Comparison of ENCODE assay signal across 29 cellular contexts in the genomic region with DNA sequence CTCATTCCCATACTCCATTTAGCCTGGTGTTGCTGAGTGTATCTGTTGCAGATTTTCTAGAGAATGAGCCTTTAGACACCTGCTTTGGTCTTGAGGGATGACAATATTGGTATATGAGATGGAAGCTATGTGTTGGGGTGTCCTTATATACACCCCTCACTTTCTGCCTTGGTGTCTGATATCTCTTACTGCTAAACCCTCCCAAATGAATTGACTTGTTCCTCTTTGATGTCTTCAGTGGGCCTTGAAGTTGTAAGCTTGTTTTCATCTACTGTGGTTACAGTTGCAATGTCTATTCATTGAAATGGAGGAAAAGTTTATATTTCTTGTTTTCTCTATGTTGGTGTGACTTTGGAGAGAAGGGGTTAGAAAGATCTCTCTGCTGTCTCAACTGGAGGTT. TPM values are rescaled to one million over a fixed set of nuclear protein-coding genes. Genes with fewer than 3 reads are reported as not detected.
DNase-seq lines count a peak whose midpoint lies in the region; ATAC-seq and TF ChIP-seq lines count a peak whose summit lies in the region.
"Had no signal": no experiment of that assay in that cellular context is flagged by ENCODE, and none has a peak within 500 bp of the region (broad histone marks: within the 10 kb centered on the region; RNA-seq: fewer than 3 reads in every experiment).

No MANE protein-coding gene starts in this region.

- H3K9me3 Mint-ChIP-seq in activated T-cell treated with anti-CD3 and anti-CD28 coated beads, Interleukin-2, amount 50 U/mL, for 72 hours = no peaks in the 10 kb centered on the region
- no peaks in the 10 kb centered on the region for H3K9me3 Mint-ChIP-seq in memory B cell

- H3K27me3 Mint-ChIP-seq in activated T-cell treated with anti-CD3 and anti-CD28 coated beads, Interleukin-2, amount 50 U/mL, for 72 hours (ENCODE audit: low read depth) = no peaks in the 10 kb centered on the region
- no peaks in the 10 kb centered on the region for H3K27me3 Mint-ChIP-seq in memory B cell
- H3K27me3 Mint-ChIP-seq: brain had no signal

- ATAC-seq in activated T-cell treated with anti-CD3 and anti-CD28 coated beads, Interleukin-2, amount 50 U/mL, for 72 hours (replicated peaks in 1 of 2) = no peak
- ATAC-seq in memory B cell (ENCODE audit: low read depth) = no peak
- ATAC-seq in GM18520 (IDR thresholded peaks at IDR 0.05; ENCODE audit: unreplicated experiment) = no peak
- ATAC-seq: HepG2 had no signal

- H3K4me3 Mint-ChIP-seq in activated T-cell treated with anti-CD3 and anti-CD28 coated beads, Interleukin-2, amount 50 U/mL, for 72 hours = no peak overlapping the region
- H3K4me3 Mint-ChIP-seq in memory B cell = no peak overlapping the region
- H3K4me3 Mint-ChIP-seq: brain had no signal

- peaks cover 88% of the 10 kb centered on the region for H3K4me1 Mint-ChIP-seq in activated T-cell treated with anti-CD3 and anti-CD28 coated beads, Interleukin-2, amount 50 U/mL, for 72 hours (ENCODE audit: low read depth)
- peaks cover 20% of the 10 kb centered on the region for H3K4me1 Mint-ChIP-seq in memory B cell

- intact Hi-C loops in testis (cut with DNase I; ENCODE audit: low total_unique reads) = no loop called here

- H3K27ac Mint-ChIP-seq in activated T-cell treated with anti-CD3 and anti-CD28 coated beads, Interleukin-2, amount 50 U/mL, for 72 hours = peak overlapping the region; percentile 42
- H3K27ac Mint-ChIP-seq in memory B cell = peak overlapping the region; percentile 47

- H3K4me3 ChIP-seq in testis = no peak overlapping the region
- H3K4me3 ChIP-seq: esophagus muscularis mucosa, HAP-1, left ventricle myocardium inferior, prostate gland, sigmoid colon had no signal

- peaks cover 0 to 15% of the 10 kb centered on the region in 2 donors for H3K36me3 Mint-ChIP-seq in activated T-cell treated with anti-CD3 and anti-CD28 coated beads, Interleukin-2, amount 50 U/mL, for 72 hours (ENCODE audit: insufficient read depth in 2 of 2)
- peaks cover 8% of the 10 kb centered on the region for H3K36me3 Mint-ChIP-seq in memory B cell

- no peak for TF ChIP-seq POLR2A in testis (IDR thresholded peaks at IDR 0.05)

- no peaks in the 10 kb centered on the region for H3K27me3 ChIP-seq in testis
- H3K27me3 ChIP-seq: esophagus muscularis mucosa, sigmoid colon had no signal

- no peaks in the 10 kb centered on the region for H3K36me3 ChIP-seq in testis (ENCODE audit: low read depth, missing control alignments)
- H3K36me3 ChIP-seq: esophagus muscularis mucosa, left ventricle myocardium inferior, prostate gland, sigmoid colon had no signal

- H3K9me3 ChIP-seq in testis = no peaks in the 10 kb centered on the region
- H3K9me3 ChIP-seq: esophagus muscularis mucosa, HAP-1, left ventricle myocardium inferior, prostate gland, sigmoid colon had no signal

- peak overlapping the region; percentile 4 to 58 for H3K27ac ChIP-seq in testis
- H3K27ac ChIP-seq: esophagus muscularis mucosa, left ventricle myocardium inferior, prostate gland, sigmoid colon, VCaP had no signal

- DNase-seq in activated T-cell treated with anti-CD3 and anti-CD28 coated beads, Interleukin-2, amount 50 U/mL, for 72 hours = no peak
- DNase-seq in activated T-cell treated with anti-CD3 and anti-CD28 coated beads for 4 hours (no peak), MV-4-11 (lab: John Stamatoyannopoulos, UW) (peak; percentile 12), memory B cell (ENCODE audit: low spot score in 2 of 2) (no peak), testis (no peak), NCI-H2196 (lab: John Stamatoyannopoulos, UW; ENCODE audit: unreplicated experiment) (no peak), SIG-M5 (lab: John Stamatoyannopoulos, UW) (no peak)
- DNase-seq: activated CD4-positive, alpha-beta T cell treated with anti-CD3 and anti-CD28 coated beads for 4 hours; activated CD8-positive, alpha-beta memory T cell treated with anti-CD3 and anti-CD28 coated beads for 24 hours; AML-193; cerebellar nuclear complex; foreskin fibroblast; left ventricle myocardium inferior; NCI-H1048; NCI-H1694 treated with DMSO at 0.1 percent for 48 hours; NCI-H446 treated with DMSO at 0.1 percent for 48 hours; NCI-H82; occipital lobe; sigmoid colon; stimulated activated CD4-positive, alpha-beta T cell treated with anti-CD3 and anti-CD28 coated beads, Interleukin-4, amount 100 ng/mL, for 1 hour; SW 1271; T1000 had no signal

- peaks cover 17% of the 10 kb centered on the region for H3K4me1 ChIP-seq in testis
- H3K4me1 ChIP-seq: prostate gland had no signal

- TF ChIP-seq CTCF in testis (IDR thresholded peaks at IDR 0.05) = no peak

RNA-seq across cellular contexts. Expression of a gene that starts 18.8 kb away (rescaled TPM):
- 100 to 1,000 TPM; 137 to 147 TPM for total RNA-seq in activated T-cell treated with anti-CD3 and anti-CD28 coated beads, Interleukin-2, amount 50 U/mL, for 72 hours
- total RNA-seq in testis = 100 to 1,000 TPM in 1 of 2 donors, 10 to 100 TPM in 1; 96.8 to 112 TPM
- polyA plus RNA-seq in testis (ENCODE audit: insufficient read depth, low read depth, low replicate concordance) = 74.8 TPM
